In genomic region chr1:62884156-62884740, GRCh38 we compare ENCODE assay signal across 21 cellular contexts.
DNase-seq lines count a peak whose midpoint lies in the region; ATAC-seq, FAIRE-seq and TF ChIP-seq lines count a peak whose summit lies in the region.
"Had no signal": no experiment of that assay in that cellular context is flagged by ENCODE, and none has a peak within 500 bp of the region (broad histone marks: within the 10 kb centered on the region; RNA-seq: fewer than 3 reads in every experiment).

No MANE protein-coding gene starts in this region.

- H3K9me3 Mint-ChIP-seq in GM23338 (peaks cover 2% of the 10 kb centered on the region; the same call in 1 of the 3 replicates), endothelial cell (ENCODE audit: unreplicated experiment) (no peaks in the 10 kb centered on the region)
- H3K9me3 Mint-ChIP-seq: CD4-positive, alpha-beta T cell; CD8-positive, alpha-beta T cell had no signal

- no peak overlapping the region for H3K4me3 ChIP-seq in A549
- 0 out of 2 replicates have a peak overlapping the region, but pooled peaks have one; percentile 1 for H3K4me3 ChIP-seq in GM23338
- no peak overlapping the region for H3K4me3 ChIP-seq in K562
- H3K4me3 ChIP-seq: BLaER1 treated with 17β-estradiol and CSF1 and Interleukin-3, amounts not matched to agents 10 nM and 100 nM had no signal

- H3K79me2 ChIP-seq in GM23338 (replicated peaks; ENCODE audit: insufficient read depth) (no peaks in the 10 kb centered on the region), K562 (ENCODE audit: control insufficient read depth, insufficient read depth, low read length) (no peaks in the 10 kb centered on the region)

- H3K9me3 ChIP-seq in A549 (no peaks in the 10 kb centered on the region), K562 (replicated peaks; ENCODE audit: control insufficient read depth, insufficient read depth, low read depth, low read length) (no peaks in the 10 kb centered on the region)
- H3K9me3 ChIP-seq: Caco-2 had no signal

- peaks cover 10% of the 10 kb centered on the region for H3K9me2 ChIP-seq in GM23338 (ENCODE audit: insufficient read depth)

- TF ChIP-seq POLR2A in A549 (IDR thresholded peaks at IDR 0.05; ENCODE audit: low read length) = no peak
- TF ChIP-seq POLR2A in K562 (conservative IDR thresholded peaks at IDR 0.05) = no peak

- no peak for FAIRE-seq in A549 (lab: Jason Lieb, UNC)
- FAIRE-seq in K562 (lab: Jason Lieb, UNC) = no peak
- FAIRE-seq: A204.1, D721Med, G401.6, GM12891, GM19239 had no signal

- TF ChIP-seq RAD21 in A549 (conservative IDR thresholded peaks at IDR 0.05 in 1 of 2, IDR thresholded peaks at IDR 0.05 in 1 of 2) (no peak), K562 (CRISPR knock-in tag; conservative IDR thresholded peaks at IDR 0.05 in 1 of 2, IDR thresholded peaks at IDR 0.05 in 1 of 2) (no peak)

- H3K36me3 Mint-ChIP-seq in GM23338 (ENCODE audit: low read depth) (no peaks in the 10 kb centered on the region; the same call in 2 of the 3 replicates), endothelial cell (ENCODE audit: low read depth, unreplicated experiment) (no peaks in the 10 kb centered on the region)
- H3K36me3 Mint-ChIP-seq: CD8-positive, alpha-beta T cell had no signal

- TF ChIP-seq EP300 in A549 (IDR thresholded peaks at IDR 0.05) (no peak), K562 (IDR thresholded peaks at IDR 0.05; ENCODE audit: low read length) (no peak)

- DNase-seq in A549 (ENCODE audit: low read depth in 1 of 2, low spot score in 1 of 2) (no peak), GM23338 (ENCODE audit: low spot score) (no peak), K562 (ENCODE audit: extremely low read depth in 1 of 4, low spot score in 3 of 4) (no peak), endothelial cell (ENCODE audit: low spot score) (no peak)
- DNase-seq: 8988T; AML-193; Caco-2; Calu3; CD4-positive, alpha-beta T cell; CD8-positive, alpha-beta T cell; DMS79 treated with DMSO at 0.1 percent for 48 hours; GF-D8 had no signal

- POLR2A ChIA-PET in A549 (lab: Yijun Ruan, JAX) = no interaction called here
- POLR2A ChIA-PET in K562 (lab: Yijun Ruan, JAX) = no interaction called here

- H3K9ac ChIP-seq in K562 (ENCODE audit: insufficient read depth in 1 of 2, low read depth in 2 of 2, low read length in 2 of 2) = no peak overlapping the region
- H3K9ac ChIP-seq: BLaER1 treated with 17β-estradiol and CSF1 and Interleukin-3, amounts not matched to agents 10 nM and 100 nM had no signal

- no peak for TF ChIP-seq CTCF in A549 (IDR thresholded peaks at IDR 0.05)
- TF ChIP-seq CTCF in GM23338 (conservative IDR thresholded peaks at IDR 0.05; ENCODE audit: low read depth in 2 of 2) = no peak
- TF ChIP-seq CTCF in K562 (IDR thresholded peaks at IDR 0.05 in 2 of 3, conservative IDR thresholded peaks at IDR 0.05 in 1 of 3; ENCODE audit: insufficient read depth in 2 of 3, low read depth in 1 of 3, low read length in 3 of 3) = no peak
- no peak for TF ChIP-seq CTCF in endothelial cell (IDR thresholded peaks at IDR 0.05; ENCODE audit: unreplicated experiment)

- no TSS peak for BruUV-seq in K562 (replicated peaks; lab: Mats Ljungman, UMichigan)

- no peaks in the 10 kb centered on the region for H3K4me1 ChIP-seq in A549
- H3K4me1 ChIP-seq in GM23338 (ENCODE audit: insufficient read depth) = peaks cover 43% of the 10 kb centered on the region
- no peaks in the 10 kb centered on the region for H3K4me1 ChIP-seq in K562 (replicated peaks in 1 of 2; ENCODE audit: control insufficient read depth in 2 of 2, insufficient read depth in 2 of 2, low read length in 2 of 2)
- H3K4me1 ChIP-seq: BLaER1 treated with 17β-estradiol and CSF1 and Interleukin-3, amounts not matched to agents 10 nM and 100 nM; Caco-2 had no signal

- in situ Hi-C loops in K562 (cut with MboI) = no loop called here

- H3K27ac Mint-ChIP-seq in GM23338 (peak overlapping the region; percentile 51), endothelial cell (ENCODE audit: unreplicated experiment) (no peak overlapping the region)
- H3K27ac Mint-ChIP-seq: B cell; CD4-positive, alpha-beta T cell; CD8-positive, alpha-beta T cell had no signal

- H3K27me3 ChIP-seq in GM23338 (ENCODE audit: insufficient read depth) = no peaks in the 10 kb centered on the region
- 0 out of 5 replicates have a peak, but pooled peaks cover 0 to 3% of the 10 kb centered on the region in 2 experiments for H3K27me3 ChIP-seq in K562 (ENCODE audit: control insufficient read depth in 2 of 2, insufficient read depth in 2 of 2, low read length in 2 of 2)
- H3K27me3 ChIP-seq: BLaER1 treated with 17β-estradiol and CSF1 and Interleukin-3, amounts not matched to agents 10 nM and 100 nM had no signal

- H3K4me3 Mint-ChIP-seq in GM23338 (no peak overlapping the region), endothelial cell (ENCODE audit: unreplicated experiment) (no peak overlapping the region)
- H3K4me3 Mint-ChIP-seq: B cell; CD4-positive, alpha-beta T cell; CD8-positive, alpha-beta T cell had no signal

- H3K36me3 ChIP-seq in GM23338 (ENCODE audit: insufficient read depth) = no peaks in the 10 kb centered on the region
- H3K36me3 ChIP-seq in K562 (ENCODE audit: control insufficient read depth, insufficient read depth, low read length) = no peaks in the 10 kb centered on the region
- H3K36me3 ChIP-seq: BLaER1 treated with 17β-estradiol and CSF1 and Interleukin-3, amounts not matched to agents 10 nM and 100 nM had no signal

- H3K9me1 ChIP-seq in K562 (ENCODE audit: control insufficient read depth, insufficient read depth, low read length) = no peaks in the 10 kb centered on the region

- H3K27me3 Mint-ChIP-seq in GM23338 (ENCODE audit: insufficient read depth, low read depth, poor library complexity) (no peaks in the 10 kb centered on the region), endothelial cell (ENCODE audit: unreplicated experiment) (peaks cover 3% of the 10 kb centered on the region)

- H3K4me1 Mint-ChIP-seq in GM23338 (peaks cover 28% of the 10 kb centered on the region), endothelial cell (ENCODE audit: unreplicated experiment) (no peaks in the 10 kb centered on the region)
- H3K4me1 Mint-ChIP-seq: B cell had no signal

- H3K27ac ChIP-seq in A549 (no peak overlapping the region), GM23338 (ENCODE audit: low read depth) (no peak overlapping the region), K562 (ENCODE audit: extremely low read depth, low read depth, low read length) (no peak overlapping the region)
- H3K27ac ChIP-seq: BLaER1 treated with 17β-estradiol and CSF1 and Interleukin-3, amounts not matched to agents 10 nM and 100 nM; C4-2B had no signal

- H3F3A ChIP-seq in GM23338 (replicated peaks; ENCODE audit: low read depth) = no peaks in the 10 kb centered on the region

- peak overlapping the region; percentile 49; the same call in 1 of the 2 replicates for H2AFZ ChIP-seq in GM23338
- no peak overlapping the region for H2AFZ ChIP-seq in K562 (ENCODE audit: low read depth, low read length)

- H4K20me1 ChIP-seq in GM23338 (replicated peaks; ENCODE audit: insufficient read depth) (no peaks in the 10 kb centered on the region), K562 (replicated peaks; ENCODE audit: control insufficient read depth, insufficient read depth, low read length) (no peaks in the 10 kb centered on the region)
- H4K20me1 ChIP-seq: BLaER1 treated with 17β-estradiol and CSF1 and Interleukin-3, amounts not matched to agents 10 nM and 100 nM had no signal

- H3K4me2 ChIP-seq in A549 (no peak overlapping the region), GM23338 (peak overlapping the region; percentile 34), K562 (ENCODE audit: insufficient read depth, low read length) (no peak overlapping the region)
- H3K4me2 ChIP-seq: BLaER1 treated with 17β-estradiol and CSF1 and Interleukin-3, amounts not matched to agents 10 nM and 100 nM had no signal

- CTCF ChIA-PET in A549 (lab: Yijun Ruan, JAX) = interaction anchor here (1.9 kb wide), 1 partner anchor 9 kb away, joined by 4 read pairs; no protein-coding TSS in a partner anchor
- CTCF ChIA-PET in K562 (lab: Yijun Ruan, JAX; ENCODE audit: low intra/inter-chr PET ratio) = no interaction called here

- no peak for ATAC-seq in A549
- ATAC-seq in GM23338 = no peak
- no peak for ATAC-seq in K562
- no peak for ATAC-seq in HG03097 (IDR thresholded peaks at IDR 0.05; ENCODE audit: low FRiP score, unreplicated experiment)
- ATAC-seq: CD8-positive, alpha-beta T cell had no signal

- intact Hi-C loops in K562 (cut with micrococcal nuclease) = no loop called here

TF ChIP-seq in A549, 52 proteins besides CTCF, POLR2A, EP300 and RAD21:
- TF ChIP-seq BCL3 (IDR thresholded peaks at IDR 0.05) (no peak), MAFK (IDR thresholded peaks at IDR 0.05; ENCODE audit: partially characterized antibody) (peak; percentile 54)

TF ChIP-seq in GM23338, 12 proteins besides CTCF, POLR2A, EP300 and RAD21:
- TF ChIP-seq NANOG (IDR thresholded peaks at IDR 0.05; ENCODE audit: borderline replicate concordance) (0 out of 2 replicates have a peak, but pooled peaks have one; percentile 13), POLR2AphosphoS5 (IDR thresholded peaks at IDR 0.05; ENCODE audit: low read depth) (no peak)

TF ChIP-seq in K562, 482 proteins besides CTCF, POLR2A, EP300 and RAD21:
- TF ChIP-seq MAFG (tag; conservative IDR thresholded peaks at IDR 0.05) = peak; percentile 38
- peak; percentile 62 for TF ChIP-seq ZNF316 (IDR thresholded peaks at IDR 0.05)
- TF ChIP-seq C11orf30 (IDR thresholded peaks at IDR 0.05; ENCODE audit: low read depth) = peak; percentile 32; the same call in 1 of the 2 replicates
- 0 out of 2 replicates have a peak, but pooled peaks have one; percentile 13 for TF ChIP-seq MAFF (IDR thresholded peaks at IDR 0.05; ENCODE audit: low read length)
- no peak for TF ChIP-seq ZNF639 (CRISPR knock-in tag; conservative IDR thresholded peaks at IDR 0.05 in 1 of 2, IDR thresholded peaks at IDR 0.05 in 1 of 2)

Comparison
In these comparisons a context has a peak if more than half of its experiments do, and no peak if none do; other contexts are left out.
1. Of the 35 proteins assayed by ChIP-seq in both K562 and A549: peak only in K562: none; only in A549: MAFK; in both: none; in neither: 34.